1 cellular context compared by ENCODE assay signal in the genomic region with DNA sequence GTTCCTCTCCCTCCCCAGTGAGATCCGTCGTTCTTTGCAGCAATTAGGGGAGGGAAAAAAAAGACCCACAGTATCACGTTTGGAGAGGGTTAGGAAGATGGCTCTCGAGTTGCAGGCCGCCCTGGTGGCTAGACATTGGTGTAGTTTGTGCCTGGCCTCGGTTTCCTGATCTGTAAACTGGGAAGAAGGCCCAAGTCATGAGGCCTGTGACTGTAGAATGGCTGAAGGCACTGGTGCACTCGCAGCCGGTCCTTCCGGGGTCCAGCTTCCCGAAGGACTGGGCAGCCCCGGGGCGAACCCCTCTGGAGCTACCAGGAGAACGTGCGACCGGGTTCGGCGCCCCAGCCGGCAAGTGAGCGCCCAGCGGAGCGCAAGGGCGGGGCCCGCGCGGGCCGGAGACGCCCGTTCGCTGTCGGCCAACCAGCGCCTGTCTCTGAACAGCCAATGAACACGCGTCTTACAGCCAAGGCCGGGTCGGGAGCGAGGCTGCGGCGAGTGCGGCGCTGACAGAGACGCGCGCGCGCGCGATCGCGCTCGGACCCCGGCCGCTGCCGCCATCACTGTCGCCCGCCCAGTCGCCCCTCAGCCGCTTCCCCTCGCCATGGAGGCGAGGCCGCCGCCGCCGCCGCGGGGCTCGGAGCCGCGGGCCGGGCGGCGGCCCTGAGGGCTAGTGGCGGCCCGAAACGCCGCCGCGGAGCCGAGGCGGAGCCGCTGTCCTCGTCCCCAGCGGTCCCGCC.
A peak's percentile ranks its signal among the peaks of the same experiment; 100 is the strongest.
TF ChIP-seq lines count a peak whose summit lies in the region.

A gene with protein sequence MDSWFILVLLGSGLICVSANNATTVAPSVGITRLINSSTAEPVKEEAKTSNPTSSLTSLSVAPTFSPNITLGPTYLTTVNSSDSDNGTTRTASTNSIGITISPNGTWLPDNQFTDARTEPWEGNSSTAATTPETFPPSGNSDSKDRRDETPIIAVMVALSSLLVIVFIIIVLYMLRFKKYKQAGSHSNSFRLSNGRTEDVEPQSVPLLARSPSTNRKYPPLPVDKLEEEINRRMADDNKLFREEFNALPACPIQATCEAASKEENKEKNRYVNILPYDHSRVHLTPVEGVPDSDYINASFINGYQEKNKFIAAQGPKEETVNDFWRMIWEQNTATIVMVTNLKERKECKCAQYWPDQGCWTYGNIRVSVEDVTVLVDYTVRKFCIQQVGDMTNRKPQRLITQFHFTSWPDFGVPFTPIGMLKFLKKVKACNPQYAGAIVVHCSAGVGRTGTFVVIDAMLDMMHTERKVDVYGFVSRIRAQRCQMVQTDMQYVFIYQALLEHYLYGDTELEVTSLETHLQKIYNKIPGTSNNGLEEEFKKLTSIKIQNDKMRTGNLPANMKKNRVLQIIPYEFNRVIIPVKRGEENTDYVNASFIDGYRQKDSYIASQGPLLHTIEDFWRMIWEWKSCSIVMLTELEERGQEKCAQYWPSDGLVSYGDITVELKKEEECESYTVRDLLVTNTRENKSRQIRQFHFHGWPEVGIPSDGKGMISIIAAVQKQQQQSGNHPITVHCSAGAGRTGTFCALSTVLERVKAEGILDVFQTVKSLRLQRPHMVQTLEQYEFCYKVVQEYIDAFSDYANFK (plus strand): TSS at position 472 of the 737 bp plus-strand sequence. CDS start 90,797 bp downstream, outside the sequence.

TF ChIP-seq in SK-N-SH, 30 proteins besides CTCF, POLR2A, EP300 and RAD21 (continued from another document):
- TF ChIP-seq YY1 (IDR thresholded peaks at IDR 0.05; ENCODE audit: low read depth): 0 out of 2 replicates have a peak, but pooled peaks have one; percentile 14
- TF ChIP-seq FOXJ3 (CRISPR knock-in tag; IDR thresholded peaks at IDR 0.05): no peak
- no peak for TF ChIP-seq FOXM1 (IDR thresholded peaks at IDR 0.05; ENCODE audit: low read depth)
- TF ChIP-seq POLR2AphosphoS5 (IDR thresholded peaks at IDR 0.05; ENCODE audit: low read depth, low read length): peak; percentile 96
- TF ChIP-seq TAF1 (IDR thresholded peaks at IDR 0.05; ENCODE audit: borderline replicate concordance, low read depth, low read length): peak; percentile 88
- TF ChIP-seq, protein P1, sequence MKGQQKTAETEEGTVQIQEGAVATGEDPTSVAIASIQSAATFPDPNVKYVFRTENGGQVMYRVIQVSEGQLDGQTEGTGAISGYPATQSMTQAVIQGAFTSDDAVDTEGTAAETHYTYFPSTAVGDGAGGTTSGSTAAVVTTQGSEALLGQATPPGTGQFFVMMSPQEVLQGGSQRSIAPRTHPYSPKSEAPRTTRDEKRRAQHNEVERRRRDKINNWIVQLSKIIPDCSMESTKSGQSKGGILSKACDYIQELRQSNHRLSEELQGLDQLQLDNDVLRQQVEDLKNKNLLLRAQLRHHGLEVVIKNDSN (IDR thresholded peaks at IDR 0.05; ENCODE audit: borderline replicate concordance, low read depth): no peak
- peak; percentile 16; the same call in 1 of the 2 replicates for TF ChIP-seq GABPA (IDR thresholded peaks at IDR 0.05; ENCODE audit: low read depth)
- TF ChIP-seq RXRA (IDR thresholded peaks at IDR 0.05; ENCODE audit: borderline replicate concordance, low read depth): no peak
- TF ChIP-seq FOSL2 (IDR thresholded peaks at IDR 0.05; ENCODE audit: borderline replicate concordance, low read depth): no peak
- TF ChIP-seq, protein P2, sequence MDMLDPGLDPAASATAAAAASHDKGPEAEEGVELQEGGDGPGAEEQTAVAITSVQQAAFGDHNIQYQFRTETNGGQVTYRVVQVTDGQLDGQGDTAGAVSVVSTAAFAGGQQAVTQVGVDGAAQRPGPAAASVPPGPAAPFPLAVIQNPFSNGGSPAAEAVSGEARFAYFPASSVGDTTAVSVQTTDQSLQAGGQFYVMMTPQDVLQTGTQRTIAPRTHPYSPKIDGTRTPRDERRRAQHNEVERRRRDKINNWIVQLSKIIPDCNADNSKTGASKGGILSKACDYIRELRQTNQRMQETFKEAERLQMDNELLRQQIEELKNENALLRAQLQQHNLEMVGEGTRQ (IDR thresholded peaks at IDR 0.05; ENCODE audit: borderline replicate concordance, low read depth, low read length): no peak
- TF ChIP-seq TCF12 (IDR thresholded peaks at IDR 0.05): no peak
- TF ChIP-seq SIN3A (IDR thresholded peaks at IDR 0.05; ENCODE audit: borderline replicate concordance, low read depth, low read length): peak; percentile 73; the same call in 1 of the 2 replicates
- TF ChIP-seq MXI1 (IDR thresholded peaks at IDR 0.05; ENCODE audit: low read depth, low read length): peak; percentile 77
- TF ChIP-seq, protein P3, sequence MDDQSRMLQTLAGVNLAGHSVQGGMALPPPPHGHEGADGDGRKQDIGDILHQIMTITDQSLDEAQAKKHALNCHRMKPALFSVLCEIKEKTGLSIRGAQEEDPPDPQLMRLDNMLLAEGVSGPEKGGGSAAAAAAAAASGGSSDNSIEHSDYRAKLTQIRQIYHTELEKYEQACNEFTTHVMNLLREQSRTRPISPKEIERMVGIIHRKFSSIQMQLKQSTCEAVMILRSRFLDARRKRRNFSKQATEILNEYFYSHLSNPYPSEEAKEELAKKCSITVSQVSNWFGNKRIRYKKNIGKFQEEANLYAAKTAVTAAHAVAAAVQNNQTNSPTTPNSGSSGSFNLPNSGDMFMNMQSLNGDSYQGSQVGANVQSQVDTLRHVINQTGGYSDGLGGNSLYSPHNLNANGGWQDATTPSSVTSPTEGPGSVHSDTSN (IDR thresholded peaks at IDR 0.05): 0 out of 2 replicates have a peak, but pooled peaks have one; percentile 2
